8 cellular contexts compared by ENCODE assay signal in the genomic region with DNA sequence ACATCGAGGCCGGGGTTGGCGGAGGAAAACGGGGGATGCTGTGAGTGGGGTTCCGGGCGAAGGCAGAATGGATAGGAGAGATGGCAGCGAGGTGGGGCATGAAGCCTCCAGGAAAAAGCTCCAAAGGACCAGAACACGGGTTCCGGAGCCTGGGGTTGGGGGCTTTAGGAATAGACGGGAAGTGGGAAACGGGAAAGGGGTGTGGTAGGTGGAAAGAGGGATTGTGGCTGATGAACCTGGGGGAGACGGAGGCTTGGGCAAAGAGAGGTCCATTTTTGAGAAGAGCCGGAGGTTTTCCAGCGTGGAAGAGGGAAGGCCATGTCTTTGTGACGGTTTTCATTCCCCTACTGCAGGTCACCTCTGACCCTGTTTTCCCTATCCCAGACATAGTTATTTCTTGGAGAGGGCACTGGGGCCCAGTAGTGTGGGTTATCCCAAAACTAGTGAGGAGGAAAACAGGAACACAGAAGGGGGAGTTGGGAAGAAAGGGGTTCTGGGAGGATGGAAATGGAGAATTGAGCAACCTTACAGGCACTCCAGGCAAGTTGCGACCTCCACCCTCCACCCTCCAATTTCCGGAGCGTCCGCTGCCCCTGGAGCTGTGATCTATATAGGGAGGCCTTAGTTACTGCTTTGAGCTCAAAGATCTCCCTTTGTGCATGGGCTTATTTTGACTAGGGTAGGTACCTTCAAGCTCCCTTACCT. TPM values are rescaled to one million over a fixed set of nuclear protein-coding genes. Genes with fewer than 3 reads are reported as not detected.
DNase-seq lines count a peak whose midpoint lies in the region; ATAC-seq and TF ChIP-seq lines count a peak whose summit lies in the region.

No MANE protein-coding gene starts in this region.

- H3K4me1 ChIP-seq in mucosa of stomach (ENCODE audit: control insufficient read depth, insufficient read depth, low read length): peaks cover 60% of the 10 kb centered on the region

- H3K27me3 ChIP-seq in mucosa of stomach (ENCODE audit: control insufficient read depth, insufficient read depth, low read length): no peaks in the 10 kb centered on the region

- H3K4me3 ChIP-seq in AG09309 (ENCODE audit: control insufficient read depth, low read depth, low read length) (peak overlapping the region; percentile 98), mucosa of stomach (ENCODE audit: low read length) (peak overlapping the region; percentile 74)
- peak overlapping the region; percentile 44 for H3K4me3 ChIP-seq in Jurkat, Clone E6-1 (ENCODE audit: low read length)

- H3K9me3 ChIP-seq in mucosa of stomach (ENCODE audit: control insufficient read depth, low read length): no peaks in the 10 kb centered on the region

- no peaks in the 10 kb centered on the region for H3K9me3 Mint-ChIP-seq in chondrocyte (ENCODE audit: low read depth)

- TF ChIP-seq CTCF in AG09309 (IDR thresholded peaks at IDR 0.05; ENCODE audit: control insufficient read depth, insufficient read depth, low read depth, low read length, missing control alignments) (no peak), chondrocyte (IDR thresholded peaks at IDR 0.05) (no peak)

- H3K36me3 Mint-ChIP-seq in chondrocyte (ENCODE audit: low read depth): peaks cover 5% of the 10 kb centered on the region

- H3K27ac Mint-ChIP-seq in chondrocyte (ENCODE audit: unreplicated experiment): peak overlapping the region; percentile 90

- no peaks in the 10 kb centered on the region for H3K27me3 Mint-ChIP-seq in chondrocyte (ENCODE audit: low read depth)

- ATAC-seq in GM19324 (IDR thresholded peaks at IDR 0.05; ENCODE audit: low FRiP score, unreplicated experiment) (no peak), GM19397 (IDR thresholded peaks at IDR 0.05; ENCODE audit: unreplicated experiment) (no peak), HG02571 (IDR thresholded peaks at IDR 0.05; ENCODE audit: unreplicated experiment) (no peak), HG02623 (IDR thresholded peaks at IDR 0.05; ENCODE audit: unreplicated experiment) (no peak)

- H3K4me1 Mint-ChIP-seq in chondrocyte (ENCODE audit: low read depth): peaks cover 80% of the 10 kb centered on the region

- H3K36me3 ChIP-seq in mucosa of stomach (ENCODE audit: control insufficient read depth, insufficient read depth, low read length): no peaks in the 10 kb centered on the region

- peak overlapping the region; percentile 85 for H3K9ac ChIP-seq in mucosa of stomach (ENCODE audit: low read length)

- H3K4me3 Mint-ChIP-seq in chondrocyte (ENCODE audit: unreplicated experiment): peak overlapping the region; percentile 96

- DNase-seq in AG09309 (ENCODE audit: low read depth): no peak
- DNase-seq in Jurkat, Clone E6-1 (ENCODE audit: low read depth, low spot score): no peak
- no peak for DNase-seq in chondrocyte (ENCODE audit: low spot score)

RNA-seq across cellular contexts. Expression of gene ATN1, which starts 1.1 kb away (rescaled TPM):
- polyA plus RNA-seq in Jurkat, Clone E6-1 (2012; ENCODE audit: insufficient read depth, insufficient read length): 13.1 TPM
- total RNA-seq in chondrocyte: 103 to 110 TPM (median 106 TPM) in 3 replicates

RNA-seq across cellular contexts. Expression of gene ENO2, which starts 14.5 kb away (rescaled TPM):
- polyA plus RNA-seq in Jurkat, Clone E6-1 (2012; ENCODE audit: insufficient read depth, insufficient read length): 152 TPM
- 22.2 to 60.8 TPM (median 58.6 TPM) in 3 replicates for total RNA-seq in chondrocyte

RNA-seq across cellular contexts. Expression of gene RNU7-1, which starts 14.8 kb away (rescaled TPM):
- not detected for polyA plus RNA-seq in Jurkat, Clone E6-1 (2012; ENCODE audit: insufficient read depth, insufficient read length)
- total RNA-seq in chondrocyte: not detected in 3 replicates

RNA-seq across cellular contexts. Expression of gene C12orf57, which starts 15.0 kb away (rescaled TPM):
- 441 TPM for polyA plus RNA-seq in Jurkat, Clone E6-1 (2012; ENCODE audit: insufficient read depth, insufficient read length)
- 230 to 244 TPM (median 233 TPM) in 3 replicates for total RNA-seq in chondrocyte

RNA-seq across cellular contexts. Expression of gene PTPN6, which starts 22.3 kb away (rescaled TPM):
- polyA plus RNA-seq in Jurkat, Clone E6-1 (2012; ENCODE audit: insufficient read depth, insufficient read length): 609 TPM
- total RNA-seq in chondrocyte: 0.51 to 0.65 TPM in 2 of 3 replicates, not detected in the other

Comparison
In these comparisons a context has a peak if more than half of its experiments do, and no peak if none do; other contexts are left out.
1. H3K4me3 ChIP-seq: peak in every context shown above with its lines; median percentile 98 in AG09309; 74 in mucosa of stomach; 44 in Jurkat, Clone E6-1.